In the genomic region with DNA sequence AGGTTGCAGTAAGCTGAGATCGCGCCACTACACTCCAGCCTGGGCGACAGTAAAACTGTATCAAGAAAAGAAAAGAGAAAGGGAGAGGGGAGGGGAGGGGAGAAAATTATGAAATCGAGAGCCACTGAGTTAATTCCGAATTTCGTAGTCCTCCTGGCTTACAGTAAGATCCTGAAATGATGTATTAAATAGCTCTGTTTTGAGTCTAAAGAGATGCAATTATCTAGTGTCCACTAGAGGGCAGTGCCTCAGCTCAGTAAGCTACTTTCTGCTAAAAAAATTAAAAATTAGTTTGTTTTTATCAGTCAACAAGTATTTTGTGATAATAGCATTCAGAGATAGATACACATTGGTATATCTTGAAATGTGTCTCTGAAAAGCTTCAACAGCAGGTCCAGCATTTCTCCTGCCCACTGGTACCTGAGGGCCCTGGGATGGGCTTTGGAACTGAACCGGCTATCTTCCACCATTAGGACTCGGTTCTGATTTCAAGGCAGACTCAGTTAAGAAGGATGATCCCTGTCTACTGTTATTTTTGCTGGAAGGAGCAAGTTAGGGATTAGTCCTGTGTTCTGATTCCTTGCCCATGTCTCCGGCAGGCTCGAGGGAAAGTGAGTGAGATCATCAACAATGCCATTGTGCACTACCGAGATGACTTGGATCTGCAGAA, we compare ENCODE assay signal across 8 cellular contexts. TPM values are rescaled to one million over a fixed set of nuclear protein-coding genes. Genes with fewer than 3 reads are reported as not detected.
A peak's percentile ranks its signal among the peaks of the same experiment; 100 is the strongest.
DNase-seq lines count a peak whose midpoint lies in the region; ATAC-seq, FAIRE-seq and TF ChIP-seq lines count a peak whose summit lies in the region.

No MANE protein-coding gene starts in this region.

- no peaks in the 10 kb centered on the region for H3K27me3 ChIP-seq in foreskin keratinocyte
- no peaks in the 10 kb centered on the region for H3K27me3 ChIP-seq in small intestine (ENCODE audit: control insufficient read depth in 2 of 2, insufficient read depth in 2 of 2, low read length in 2 of 2)

- no peak overlapping the region for H3K27ac Mint-ChIP-seq in T-helper 17 cell

- H3K4me1 Mint-ChIP-seq in T-helper 17 cell, result peaks cover 8% of the 10 kb centered on the region

- H3K36me3 ChIP-seq in small intestine (ENCODE audit: control insufficient read depth in 2 of 2, insufficient read depth in 2 of 2, low read length in 2 of 2), result no peaks in the 10 kb centered on the region

- H3K27ac ChIP-seq in foreskin keratinocyte (no peak overlapping the region), small intestine (ENCODE audit: low read depth in 1 of 2, low read length in 1 of 2) (no peak overlapping the region)

- WGBS in small intestine, 3 donors, result 59 to 62% (median 60%) methylated on average over 11 of the region's 11 CpGs

- TF ChIP-seq CTCF in LNCaP clone FGC (IDR thresholded peaks at IDR 0.05; ENCODE audit: control insufficient read depth, extremely low read depth, insufficient read depth), result peak; percentile 72
- peak; percentile 92 for TF ChIP-seq CTCF in foreskin keratinocyte (conservative IDR thresholded peaks at IDR 0.05)

- no peak overlapping the region for H3K4me3 Mint-ChIP-seq in T-helper 17 cell

- DNase-seq in NCI-H2196 (lab: John Stamatoyannopoulos, UW; ENCODE audit: unreplicated experiment) (peak; percentile 49), NCI-H2196 treated with DMSO at 0.1 percent for 48 hours (lab: John Stamatoyannopoulos, UW; ENCODE audit: unreplicated experiment) (no peak), LNCaP clone FGC (ENCODE audit: low read depth) (peak; percentile 7), T-helper 17 cell (no peak), foreskin keratinocyte (peak in 1 of 2 donors; percentile 30), small intestine (peak; percentile 29)

- no peak for FAIRE-seq in small intestine (lab: Jason Lieb, UNC)

- peak; percentile 54 for ATAC-seq in T-helper 17 cell
- ATAC-seq in foreskin keratinocyte, result no peak
- ATAC-seq in HG02884 (IDR thresholded peaks at IDR 0.05; ENCODE audit: unreplicated experiment), result no peak
- ATAC-seq in HG03520 (IDR thresholded peaks at IDR 0.05; ENCODE audit: unreplicated experiment), result no peak

- peaks cover 3% of the 10 kb centered on the region for H3K36me3 Mint-ChIP-seq in T-helper 17 cell (ENCODE audit: low read depth)

- peaks cover 32% of the 10 kb centered on the region for H3K27me3 Mint-ChIP-seq in T-helper 17 cell

- H3K9me3 ChIP-seq in T-helper 17 cell (ENCODE audit: control insufficient read depth, low read length, poor library complexity, severe bottlenecking) (no peaks in the 10 kb centered on the region), small intestine (ENCODE audit: control insufficient read depth, low read depth) (no peaks in the 10 kb centered on the region)

- peaks cover 7% of the 10 kb centered on the region for H3K4me1 ChIP-seq in foreskin keratinocyte
- H3K4me1 ChIP-seq in small intestine (ENCODE audit: control insufficient read depth in 2 of 2, insufficient read depth in 1 of 2, low read depth in 1 of 2, low read length in 1 of 2), result no peaks in the 10 kb centered on the region

- H3K4me3 ChIP-seq in LNCaP clone FGC (ENCODE audit: low read depth, low read length), result no peak overlapping the region
- no peak overlapping the region for H3K4me3 ChIP-seq in small intestine (ENCODE audit: low read depth in 1 of 2, low read length in 2 of 2)

RNA-seq across cellular contexts. Expression of gene TSPAN33, which starts 19.5 kb away (rescaled TPM):
- total RNA-seq in T-helper 17 cell (10 to 100 TPM in 1 of 2 donors, 1 to 10 TPM in 1; 3.8 to 68.8 TPM), foreskin keratinocyte (1.4 and 4.5 TPM in 2 replicates)
- polyA plus RNA-seq in foreskin keratinocyte (1.6 and 4.5 TPM in 2 replicates), small intestine (1 to 10 TPM in 2 of 3 donors, under 1 TPM in 1; 0.67 to 5.9 (median 3.4) TPM)

RNA-seq across cellular contexts. Expression of gene SMO, which starts 24.4 kb away (rescaled TPM):
- total RNA-seq in T-helper 17 cell (not detected), foreskin keratinocyte (10.9 and 11.4 TPM in 2 replicates)
- polyA plus RNA-seq in foreskin keratinocyte (9.5 and 9.8 TPM in 2 replicates), small intestine (1 to 10 TPM in 1 of 3 donors, under 1 TPM in 1, not detected in 1; 0.54 to 2.5 TPM)

Comparison
In these comparisons a context has a peak if more than half of its experiments do, and no peak if none do; other contexts are left out.
1. DNase-seq: peak in NCI-H2196 (single experiment), LNCaP clone FGC (single experiment) and small intestine (single experiment); none in NCI-H2196 treated with DMSO at 0.1 percent for 48 hours (single experiment) and T-helper 17 cell (0 of 3).
2. RNA of gene SMO, which starts 24.4 kb away (total RNA-seq): 10.9 to 11.4 TPM in foreskin keratinocyte; not detected in T-helper 17 cell; every median in the first group is over 10 times any median in the second.